8 cellular contexts compared by ENCODE assay signal in genomic region chr1:84997667-84998600, GRCh38. TPM values are rescaled to one million over a fixed set of nuclear protein-coding genes. Genes with fewer than 3 reads are reported as not detected.
DNase-seq lines count a peak whose midpoint lies in the region; ATAC-seq and TF ChIP-seq lines count a peak whose summit lies in the region.

No MANE protein-coding gene starts in this region.

- peaks cover 13 to 23% of the 10 kb centered on the region in 2 donors for H3K4me1 ChIP-seq in duodenal mucosa (ENCODE audit: control insufficient read depth in 1 of 2, insufficient read depth in 2 of 2, low read length in 2 of 2)
- peaks cover 0 to 4% of the 10 kb centered on the region in 2 donors for H3K4me1 ChIP-seq in uterus

- no peak overlapping the region for H3K27ac Mint-ChIP-seq in mesothelial cell of epicardium

- POLR2A ChIA-PET in RWPE1 (lab: Yijun Ruan, JAX; ENCODE audit: low non-redundant PET): no interaction called here

- CTCF ChIA-PET in RWPE1 (lab: Yijun Ruan, JAX): no interaction called here

- H3K9ac ChIP-seq in duodenal mucosa (ENCODE audit: low read depth in 1 of 2, low read length in 2 of 2): peak overlapping the region; percentile 12 to 46

- ATAC-seq in HG02970 (IDR thresholded peaks at IDR 0.05; ENCODE audit: low FRiP score, unreplicated experiment): no peak

- no peak for TF ChIP-seq CTCF in RWPE1 (conservative IDR thresholded peaks at IDR 0.05; ENCODE audit: low read depth)
- no peak for TF ChIP-seq CTCF in mesothelial cell of epicardium (IDR thresholded peaks at IDR 0.05; ENCODE audit: unreplicated experiment)
- TF ChIP-seq CTCF in uterus (IDR thresholded peaks at IDR 0.05): no peak

- H3K27me3 ChIP-seq in duodenal mucosa (ENCODE audit: control insufficient read depth in 1 of 2, insufficient read depth in 2 of 2, low read length in 2 of 2): peaks cover 30 to 34% of the 10 kb centered on the region in 2 donors
- peaks cover 0 to 15% of the 10 kb centered on the region in 2 donors for H3K27me3 ChIP-seq in uterus

- peak overlapping the region; percentile 61 for H3K4me3 Mint-ChIP-seq in mesothelial cell of epicardium

- H3K36me3 ChIP-seq in duodenal mucosa (ENCODE audit: control insufficient read depth in 1 of 2, insufficient read depth in 2 of 2, low read length in 2 of 2) (no peaks in the 10 kb centered on the region), uterus (no peaks in the 10 kb centered on the region)

- H3K4me3 ChIP-seq in duodenal mucosa (ENCODE audit: low read depth in 1 of 2, low read length in 2 of 2) (peak overlapping the region; percentile 56 to 72), uterus (peak overlapping the region; percentile 31 to 44)

- peaks cover 8% of the 10 kb centered on the region for H3K4me1 Mint-ChIP-seq in mesothelial cell of epicardium

- peaks cover 2% of the 10 kb centered on the region for H3K36me3 Mint-ChIP-seq in mesothelial cell of epicardium

- H3K9me3 ChIP-seq in duodenal mucosa (ENCODE audit: control insufficient read depth in 1 of 2, low read length in 2 of 2): no peaks in the 10 kb centered on the region
- no peaks in the 10 kb centered on the region for H3K9me3 ChIP-seq in uterus

- peak; percentile 40 for DNase-seq in stimulated activated CD4-positive, alpha-beta T cell treated with anti-CD3 and anti-CD28 coated beads, Interleukin-15, amount 100 ng/mL, for 24 hours
- no peak for DNase-seq in stimulated activated CD4-positive, alpha-beta T cell treated with anti-CD3 and anti-CD28 coated beads, Interleukin-1b, Interleukin-23, amount 100 ng/mL, for 48 hours
- DNase-seq in RWPE1 (ENCODE audit: low spot score) (peak; percentile 9), mesothelial cell of epicardium (ENCODE audit: low spot score in 2 of 2, unreplicated experiment in 2 of 2) (no peak), uterus (no peak), COLO829 (ENCODE audit: low spot score) (no peak)

- no peak overlapping the region for H3K27ac ChIP-seq in RWPE1
- H3K27ac ChIP-seq in duodenal mucosa (ENCODE audit: low read depth, low read length): no peak overlapping the region
- H3K27ac ChIP-seq in uterus: no peak overlapping the region

- TF ChIP-seq POLR2A in uterus (IDR thresholded peaks at IDR 0.05): no peak

- H3K27me3 Mint-ChIP-seq in mesothelial cell of epicardium (ENCODE audit: low read depth): peaks cover 81% of the 10 kb centered on the region

- peaks cover 15% of the 10 kb centered on the region for H3K9me3 Mint-ChIP-seq in mesothelial cell of epicardium

- intact Hi-C loops in uterus (cut with DNase I; ENCODE audit: low total_unique reads): no loop called here

RNA-seq across cellular contexts. Expression of gene MCOLN2, which starts 1.0 kb away (rescaled TPM):
- 0.50 to 0.96 TPM (median 0.82 TPM) in 3 replicates for total RNA-seq in mesothelial cell of epicardium
- total RNA-seq in uterus: 10 to 100 TPM in 1 of 4 donors, under 1 TPM in 1, not detected in 2; 0.73 to 10.3 TPM

RNA-seq across cellular contexts. Expression of gene MCOLN3, which starts 50.4 kb away (rescaled TPM):
- total RNA-seq in mesothelial cell of epicardium (6.5 to 7.6 TPM (median 7.1 TPM) in 3 replicates), uterus (10 to 100 TPM in 2 of 4 donors, 1 to 10 TPM in 2; 2.1 to 37.7 (median 12.0) TPM)

Comparison
In these comparisons a context has a peak if more than half of its experiments do, and no peak if none do; other contexts are left out.
1. DNase-seq: peak in stimulated activated CD4-positive, alpha-beta T cell treated with anti-CD3 and anti-CD28 coated beads, Interleukin-15, amount 100 ng/mL, for 24 hours (single experiment) and RWPE1 (single experiment); none in stimulated activated CD4-positive, alpha-beta T cell treated with anti-CD3 and anti-CD28 coated beads, Interleukin-1b, Interleukin-23, amount 100 ng/mL, for 48 hours (single experiment), mesothelial cell of epicardium (0 of 2), uterus (0 of 2) and COLO829 (single experiment).